6 cellular contexts compared by ENCODE assay signal in genomic region chr17:45697076-45697475, GRCh38.
"Had no signal": no experiment of that assay in that cellular context is flagged by ENCODE, and none has a peak within 500 bp of the region (broad histone marks: within the 10 kb centered on the region; RNA-seq: fewer than 3 reads in every experiment).

No MANE protein-coding gene starts in this region.

- H3K4me2 ChIP-seq: KMS-11 had no signal

- H3K27ac ChIP-seq: HL-60, KMS-11 had no signal

- DNase-seq: IMR-90, KBM-7, KG1 had no signal

- FAIRE-seq: HTR-8/SVneo had no signal

- H3K9ac ChIP-seq: KMS-11 had no signal
